29 cellular contexts compared by ENCODE assay signal in the genomic region with DNA sequence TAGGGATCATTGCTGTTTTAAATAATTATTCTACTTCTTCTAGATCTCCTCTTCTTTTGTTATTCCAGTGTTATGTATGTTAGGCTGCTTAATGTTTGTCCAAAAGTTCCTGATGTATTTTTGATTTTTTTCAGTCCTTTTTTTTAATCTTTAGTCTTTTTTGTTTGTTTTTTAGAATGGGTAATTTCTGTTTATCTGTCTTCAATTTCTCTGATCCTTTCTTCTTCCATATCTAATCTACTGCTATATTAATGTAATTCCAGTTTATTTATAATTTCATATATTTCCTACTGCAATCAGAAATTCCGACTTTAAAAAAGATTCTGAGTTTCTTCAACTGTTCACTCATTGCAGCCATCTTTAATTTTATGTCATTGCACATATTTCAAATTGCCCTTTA.
"Had no signal": no experiment of that assay in that cellular context is flagged by ENCODE, and none has a peak within 500 bp of the region (broad histone marks: within the 10 kb centered on the region; RNA-seq: fewer than 3 reads in every experiment).

No MANE protein-coding gene starts in this region.

- H3K36me3 Mint-ChIP-seq: stimulated activated effector memory CD8-positive, alpha-beta T cell treated with anti-CD3 and anti-CD28 coated beads, Interleukin-12 subunit alpha, Interleukin-12 subunit beta, amount 100 ng/mL, for 72 hours; stimulated activated memory B cell treated with anti-CD40 and anti-IgM and Interleukin-4, amounts not matched to agents 10 μg/mL and 1 μg/mL and 100 μg/mL, for 72 hours; stimulated activated naive B cell treated with anti-CD40 and anti-IgM and Interleukin-4, amounts not matched to agents 10 μg/mL and 1 μg/mL and 100 μg/mL, for 72 hours; type B pancreatic cell had no signal

- H3K9me3 Mint-ChIP-seq: stimulated activated memory B cell treated with anti-CD40 and anti-IgM and Interleukin-4, amounts not matched to agents 10 μg/mL and 1 μg/mL and 100 μg/mL, for 72 hours; stimulated activated naive CD8-positive, alpha-beta T cell treated with anti-CD3 and anti-CD28 coated beads, Interleukin-15, Interleukin-2, amounts not matched to agents 100 ng/mL and 50 ng/mL, for 24 hours had no signal

- H3K27me3 ChIP-seq: stomach, suprapubic skin, testis, thyroid gland, tibial artery, tibial nerve, transverse colon, upper lobe of left lung, upper lobe of right lung, uterus, vagina had no signal

- H3K27ac ChIP-seq: stomach, suprapubic skin, testis, thoracic aorta, thyroid gland, tibial artery, tibial nerve, transverse colon, upper lobe of left lung, upper lobe of right lung, uterus, vagina had no signal

- H3K4me1 Mint-ChIP-seq: stimulated activated effector memory CD8-positive, alpha-beta T cell treated with anti-CD3 and anti-CD28 coated beads, Interleukin-12 subunit alpha, Interleukin-12 subunit beta, amount 100 ng/mL, for 72 hours; stimulated activated memory B cell treated with anti-CD40 and anti-IgM and Interleukin-4, amounts not matched to agents 10 μg/mL and 1 μg/mL and 100 μg/mL, for 72 hours; stimulated activated naive B cell treated with anti-CD40 and anti-IgM and Interleukin-4, amounts not matched to agents 10 μg/mL and 1 μg/mL and 100 μg/mL, for 72 hours; stimulated activated naive CD8-positive, alpha-beta T cell treated with anti-CD3 and anti-CD28 coated beads, Interleukin-15, amount 100 ng/mL, for 72 hours had no signal

- H3K4me1 ChIP-seq: stomach, suprapubic skin, testis, thyroid gland, tibial artery, tibial nerve, transverse colon, upper lobe of left lung, upper lobe of right lung, uterus, vagina had no signal

- DNase-seq: stimulated activated CD4-positive, alpha-beta T cell treated with anti-CD3 and anti-CD28 coated beads, Interleukin-2, amount 100 ng/mL, for 48 hours; stimulated activated CD4-positive, alpha-beta T cell treated with anti-CD3 and anti-CD28 coated beads, Interleukin-4, amount 100 ng/mL, for 1 hour; stimulated activated CD4-positive, alpha-beta T cell treated with anti-CD3 and anti-CD28 coated beads, Interleukin-4, amount 100 ng/mL, for 24 hours; stimulated activated CD4-positive, alpha-beta T cell treated with anti-CD3 and anti-CD28 coated beads, Interleukin-4, amount 100 ng/mL, for 4 hours; stimulated activated CD8-positive, alpha-beta memory T cell treated with anti-CD3 and anti-CD28 coated beads, Interleukin-4, amount 100 ng/mL, for 48 hours; stimulated activated naive B cell treated with anti-CD40 and anti-IgM and Interleukin-4, amounts not matched to agents 10 μg/mL and 1 μg/mL and 100 μg/mL, for 72 hours; stimulated activated naive CD4-positive, alpha-beta T cell; stimulated activated naive CD4-positive, alpha-beta T cell treated with Interleukin-2 at 50 U/mL for 16 hours; stimulated activated naive CD8-positive, alpha-beta T cell treated with anti-CD3 and anti-CD28 coated beads, Interleukin-15, amount 100 ng/mL, for 72 hours; stimulated activated naive CD8-positive, alpha-beta T cell treated with anti-CD3 and anti-CD28 coated beads, Interleukin-15, Interleukin-2, amounts not matched to agents 100 U/mL and 50 U/mL, for 24 hours; stomach; substantia nigra; testis; thyroid gland; tibial artery; transverse colon; trophoblast cell; upper lobe of right lung; uterus had no signal

- FAIRE-seq: urothelium cell line had no signal

- H3K4me3 Mint-ChIP-seq: stimulated activated effector memory CD8-positive, alpha-beta T cell treated with anti-CD3 and anti-CD28 coated beads, Interleukin-12 subunit alpha, Interleukin-12 subunit beta, amount 100 ng/mL, for 72 hours; stimulated activated memory B cell treated with anti-CD40 and anti-IgM and Interleukin-4, amounts not matched to agents 10 μg/mL and 1 μg/mL and 100 μg/mL, for 72 hours; stimulated activated naive B cell treated with anti-CD40 and anti-IgM and Interleukin-4, amounts not matched to agents 10 μg/mL and 1 μg/mL and 100 μg/mL, for 72 hours; stimulated activated naive CD8-positive, alpha-beta T cell treated with anti-CD3 and anti-CD28 coated beads, Interleukin-15, amount 100 ng/mL, for 72 hours; stimulated activated naive CD8-positive, alpha-beta T cell treated with anti-CD3 and anti-CD28 coated beads, Interleukin-15, Interleukin-2, amounts not matched to agents 100 ng/mL and 50 ng/mL, for 24 hours; type B pancreatic cell had no signal

- H3K9me3 ChIP-seq: testis, thoracic aorta, thyroid gland, transverse colon, upper lobe of left lung, upper lobe of right lung, uterus, vagina had no signal

- H3K36me3 ChIP-seq: stomach, suprapubic skin, thoracic aorta, thyroid gland, tibial artery, tibial nerve, transverse colon, upper lobe of left lung, upper lobe of right lung, uterus, vagina had no signal

- H3K27me3 Mint-ChIP-seq: stimulated activated memory B cell treated with anti-CD40 and anti-IgM and Interleukin-4, amounts not matched to agents 10 μg/mL and 1 μg/mL and 100 μg/mL, for 72 hours; stimulated activated naive B cell treated with anti-CD40 and anti-IgM and Interleukin-4, amounts not matched to agents 10 μg/mL and 1 μg/mL and 100 μg/mL, for 72 hours; stimulated activated naive CD8-positive, alpha-beta T cell treated with anti-CD3 and anti-CD28 coated beads, Interleukin-15, amount 100 ng/mL, for 72 hours; stimulated activated naive CD8-positive, alpha-beta T cell treated with anti-CD3 and anti-CD28 coated beads, Interleukin-15, Interleukin-2, amounts not matched to agents 100 ng/mL and 50 ng/mL, for 24 hours; type B pancreatic cell had no signal

- H3K4me3 ChIP-seq: stomach, suprapubic skin, testis, thoracic aorta, thyroid gland, tibial artery, tibial nerve, transverse colon, upper lobe of left lung, upper lobe of right lung, uterus, vagina had no signal

- ATAC-seq: stimulated activated effector memory CD8-positive, alpha-beta T cell treated with anti-CD3 and anti-CD28 coated beads, Interleukin-12 subunit alpha, Interleukin-12 subunit beta, amount 100 ng/mL, for 72 hours; stimulated activated memory B cell treated with anti-CD40 and anti-IgM and Interleukin-4, amounts not matched to agents 10 μg/mL and 1 μg/mL and 100 μg/mL, for 72 hours; stimulated activated naive B cell treated with anti-CD40 and anti-IgM and Interleukin-4, amounts not matched to agents 10 μg/mL and 1 μg/mL and 100 μg/mL, for 72 hours; stimulated activated naive CD8-positive, alpha-beta T cell treated with anti-CD3 and anti-CD28 coated beads, Interleukin-15, amount 100 ng/mL, for 72 hours; stimulated activated naive CD8-positive, alpha-beta T cell treated with anti-CD3 and anti-CD28 coated beads, Interleukin-15, Interleukin-2, amounts not matched to agents 100 U/mL and 50 U/mL, for 24 hours; upper lobe of right lung had no signal

- H3K27ac Mint-ChIP-seq: stimulated activated effector memory CD8-positive, alpha-beta T cell treated with anti-CD3 and anti-CD28 coated beads, Interleukin-12 subunit alpha, Interleukin-12 subunit beta, amount 100 ng/mL, for 72 hours; stimulated activated memory B cell treated with anti-CD40 and anti-IgM and Interleukin-4, amounts not matched to agents 10 μg/mL and 1 μg/mL and 100 μg/mL, for 72 hours; stimulated activated naive B cell treated with anti-CD40 and anti-IgM and Interleukin-4, amounts not matched to agents 10 μg/mL and 1 μg/mL and 100 μg/mL, for 72 hours; stimulated activated naive CD8-positive, alpha-beta T cell treated with anti-CD3 and anti-CD28 coated beads, Interleukin-15, amount 100 ng/mL, for 72 hours; stimulated activated naive CD8-positive, alpha-beta T cell treated with anti-CD3 and anti-CD28 coated beads, Interleukin-15, Interleukin-2, amounts not matched to agents 100 ng/mL and 50 ng/mL, for 24 hours; type B pancreatic cell had no signal
